In genomic region chr17:82551779-82552457, GRCh38 we compare ENCODE assay signal across 1 cellular context.
A peak's percentile ranks its signal among the peaks of the same experiment; 100 is the strongest.
TF ChIP-seq lines count a peak whose summit lies in the region.

No MANE protein-coding gene starts in this region.

TF ChIP-seq in HepG2, 621 proteins besides CTCF, POLR2A, EP300 and RAD21 (continued from another document and continues in another):
- TF ChIP-seq ZNF687 (CRISPR knock-in tag; IDR thresholded peaks at IDR 0.05) (peak; percentile 69), ZNF362 (CRISPR knock-in tag; IDR thresholded peaks at IDR 0.05; ENCODE audit: borderline replicate concordance) (no peak), ZNF501 (CRISPR knock-in tag; IDR thresholded peaks at IDR 0.05) (no peak), RFXANK (CRISPR knock-in tag; IDR thresholded peaks at IDR 0.05) (no peak), ZBTB2 (CRISPR knock-in tag; IDR thresholded peaks at IDR 0.05; ENCODE audit: low read depth) (no peak), ZNF609 (CRISPR knock-in tag; IDR thresholded peaks at IDR 0.05; ENCODE audit: borderline replicate concordance) (no peak), DDIT3 (CRISPR knock-in tag; IDR thresholded peaks at IDR 0.05) (no peak), ZNF567 (CRISPR knock-in tag; IDR thresholded peaks at IDR 0.05; ENCODE audit: borderline replicate concordance) (0 out of 2 replicates have a peak, but pooled peaks have one; percentile 42), TBX3 (IDR thresholded peaks at IDR 0.05; ENCODE audit: borderline replicate concordance) (0 out of 2 replicates have a peak, but pooled peaks have one; percentile 17), MED8 (CRISPR knock-in tag; IDR thresholded peaks at IDR 0.05; ENCODE audit: insufficient replicate concordance) (no peak), ZNF790 (CRISPR knock-in tag; IDR thresholded peaks at IDR 0.05; ENCODE audit: borderline replicate concordance) (peak; percentile 80; the same call in 1 of the 2 replicates), ELF1 (CRISPR knock-in tag; IDR thresholded peaks at IDR 0.05) (no peak), ZNF160 (CRISPR knock-in tag; IDR thresholded peaks at IDR 0.05) (no peak), ZNF451 (CRISPR knock-in tag; IDR thresholded peaks at IDR 0.05) (no peak), ISL2 (CRISPR knock-in tag; IDR thresholded peaks at IDR 0.05) (0 out of 2 replicates have a peak, but pooled peaks have one; percentile 41), RCOR2 (CRISPR knock-in tag; IDR thresholded peaks at IDR 0.05) (no peak), NFKB2 (CRISPR knock-in tag; IDR thresholded peaks at IDR 0.05; ENCODE audit: borderline replicate concordance) (0 out of 2 replicates have a peak, but pooled peaks have one; percentile 75), FOXK1 (CRISPR knock-in tag; IDR thresholded peaks at IDR 0.05; ENCODE audit: borderline replicate concordance, low read depth) (no peak), PRDM15 (CRISPR knock-in tag; IDR thresholded peaks at IDR 0.05) (peak; percentile 45; the same call in 1 of the 2 replicates), MYC (CRISPR knock-in tag; IDR thresholded peaks at IDR 0.05; ENCODE audit: borderline replicate concordance) (peak; percentile 65; the same call in 1 of the 2 replicates), ZNF740 (CRISPR knock-in tag; IDR thresholded peaks at IDR 0.05) (0 out of 2 replicates have a peak, but pooled peaks have one; percentile 34), BRD4 (CRISPR knock-in tag; IDR thresholded peaks at IDR 0.05) (no peak), MED13 (CRISPR knock-in tag; IDR thresholded peaks at IDR 0.05) (no peak), PLSCR1 (CRISPR knock-in tag; IDR thresholded peaks at IDR 0.05; ENCODE audit: borderline replicate concordance) (no peak), JARID2 (CRISPR knock-in tag; IDR thresholded peaks at IDR 0.05; ENCODE audit: insufficient replicate concordance) (no peak), TBP (CRISPR knock-in tag; IDR thresholded peaks at IDR 0.05) (0 out of 2 replicates have a peak, but pooled peaks have one; percentile 62), ZNF263 (CRISPR knock-in tag; IDR thresholded peaks at IDR 0.05) (peak; percentile 64), THAP11 (CRISPR knock-in tag; IDR thresholded peaks at IDR 0.05) (0 out of 2 replicates have a peak, but pooled peaks have one; percentile 32), XRCC5 (optimal IDR thresholded peaks at IDR 0.05; ENCODE audit: low read length) (peak; percentile 96), SKI (IDR thresholded peaks at IDR 0.05; ENCODE audit: partially characterized antibody) (peak; percentile 25), AFF4 (CRISPR knock-in tag; IDR thresholded peaks at IDR 0.05) (no peak), ZNF724P (CRISPR knock-in tag; IDR thresholded peaks at IDR 0.05; ENCODE audit: borderline replicate concordance) (no peak), TBX2 (CRISPR knock-in tag; IDR thresholded peaks at IDR 0.05; ENCODE audit: borderline replicate concordance) (0 out of 2 replicates have a peak, but pooled peaks have one; percentile 7), ZNF264 (CRISPR knock-in tag; IDR thresholded peaks at IDR 0.05) (0 out of 2 replicates have a peak, but pooled peaks have one; percentile 44), SIN3B (IDR thresholded peaks at IDR 0.05; ENCODE audit: low read length) (no peak), GLI4 (CRISPR knock-in tag; IDR thresholded peaks at IDR 0.05; ENCODE audit: borderline replicate concordance) (0 out of 2 replicates have a peak, but pooled peaks have one; percentile 33), ZNF446 (CRISPR knock-in tag; IDR thresholded peaks at IDR 0.05) (no peak), ZNF766 (CRISPR knock-in tag; IDR thresholded peaks at IDR 0.05; ENCODE audit: borderline replicate concordance) (peak; percentile 69; the same call in 1 of the 2 replicates), MATR3 (CRISPR knock-in tag; IDR thresholded peaks at IDR 0.05) (no peak), KMT2A (CRISPR knock-in tag; IDR thresholded peaks at IDR 0.05) (0 out of 2 replicates have a peak, but pooled peaks have one; percentile 31), SMAD1 (CRISPR knock-in tag; IDR thresholded peaks at IDR 0.05; ENCODE audit: borderline replicate concordance, low read depth) (no peak)
